In the genomic region with DNA sequence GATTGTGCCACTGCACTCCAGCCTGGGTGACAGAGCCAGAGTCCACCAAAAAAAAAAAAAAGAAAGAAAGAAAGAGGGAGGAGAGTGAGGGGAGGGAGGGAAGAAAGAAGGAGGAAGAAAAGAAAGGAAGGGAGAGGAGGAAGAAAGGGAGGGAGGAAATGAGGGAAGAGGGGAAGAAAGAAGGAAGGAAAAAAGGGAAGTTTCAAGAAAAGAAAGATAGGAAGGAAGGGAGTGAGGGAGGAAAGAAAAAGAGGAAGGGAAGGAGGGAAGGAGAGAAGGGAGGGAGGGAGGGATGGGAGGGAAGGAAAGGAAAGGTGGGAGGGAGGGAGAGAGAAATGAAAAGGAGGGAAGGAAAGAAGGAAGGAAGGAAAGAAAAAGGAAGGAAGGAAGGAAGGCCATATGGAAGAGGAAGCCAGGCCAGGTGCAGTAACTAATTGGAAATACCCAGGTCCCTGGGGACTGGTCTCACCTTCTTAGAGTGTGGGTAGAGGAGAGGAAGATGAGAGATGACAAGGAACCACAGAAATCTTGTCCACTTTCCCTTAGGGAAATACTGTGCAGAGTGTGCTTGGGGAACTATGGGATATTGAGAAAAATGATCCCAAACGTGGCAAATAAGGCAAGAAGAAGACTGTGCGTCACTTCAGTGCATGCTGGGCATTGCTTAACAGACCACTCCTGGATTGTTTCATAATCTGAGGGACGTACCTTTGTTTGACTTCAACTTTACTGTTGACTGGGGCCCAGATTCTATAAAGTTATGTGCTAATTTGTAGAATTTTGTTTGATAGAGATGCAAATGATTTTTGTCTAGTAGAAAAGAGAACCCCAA, we compare ENCODE assay signal across 18 cellular contexts. TPM values are rescaled to one million over a fixed set of nuclear protein-coding genes. Genes with fewer than 3 reads are reported as not detected.
DNase-seq lines count a peak whose midpoint lies in the region; ATAC-seq, FAIRE-seq and TF ChIP-seq lines count a peak whose summit lies in the region.
"Had no signal": no experiment of that assay in that cellular context is flagged by ENCODE, and none has a peak within 500 bp of the region (broad histone marks: within the 10 kb centered on the region; RNA-seq: fewer than 3 reads in every experiment).

No MANE protein-coding gene starts in this region.

- 17% methylated on average over 3 of the region's 3 CpGs for WGBS in K562 (ENCODE audit: insufficient coverage, low coverage, missing lambda C conversion rate)

- H3K9me1 ChIP-seq in K562 (ENCODE audit: control insufficient read depth, insufficient read depth, low read length): no peaks in the 10 kb centered on the region

- H3K9me3 Mint-ChIP-seq in naive B cell: peaks cover 0 to 9% (median 0%) of the 10 kb centered on the region in 7 donors
- H3K9me3 Mint-ChIP-seq: GM23338 had no signal

- TF ChIP-seq POLR2A in GM12891 (IDR thresholded peaks at IDR 0.05; ENCODE audit: low read depth, low read length): no peak
- TF ChIP-seq POLR2A in K562 (conservative IDR thresholded peaks at IDR 0.05): no peak

- no peak overlapping the region for H3K4me3 Mint-ChIP-seq in naive B cell
- H3K4me3 Mint-ChIP-seq: CD8-positive, alpha-beta T cell; GM23338 had no signal

- ATAC-seq in GM21529 (IDR thresholded peaks at IDR 0.05; ENCODE audit: unreplicated experiment) (peak; percentile 41), K562 (no peak), naive B cell (ENCODE audit: low read depth in 2 of 2) (peak; percentile 36 to 37), GM18498 (IDR thresholded peaks at IDR 0.05; ENCODE audit: unreplicated experiment) (no peak)
- ATAC-seq: CD8-positive, alpha-beta T cell; GM23338 had no signal

- H3K27ac Mint-ChIP-seq in naive B cell: no peak overlapping the region
- H3K27ac Mint-ChIP-seq: CD8-positive, alpha-beta T cell; GM23338 had no signal

- CTCF ChIA-PET in K562 (lab: Yijun Ruan, JAX; ENCODE audit: low intra/inter-chr PET ratio): no interaction called here

- no peaks in the 10 kb centered on the region for H4K20me1 ChIP-seq in K562 (replicated peaks; ENCODE audit: control insufficient read depth, insufficient read depth, low read length)

- no peak for TF ChIP-seq CTCF in K562 (IDR thresholded peaks at IDR 0.05 in 2 of 3, conservative IDR thresholded peaks at IDR 0.05 in 1 of 3; ENCODE audit: insufficient read depth in 2 of 3, low read depth in 1 of 3, low read length in 3 of 3)

- no peaks in the 10 kb centered on the region for H3K79me2 ChIP-seq in K562 (ENCODE audit: control insufficient read depth, insufficient read depth, low read length)

- no peak overlapping the region for H2AFZ ChIP-seq in K562 (ENCODE audit: low read depth, low read length)
- H2AFZ ChIP-seq: GM23338 had no signal

- H3K4me3 ChIP-seq in K562: no peak overlapping the region
- H3K4me3 ChIP-seq: GM23338, SJCRH30 had no signal

- peaks cover 30 to 49% (median 32%) of the 10 kb centered on the region in 3 donors for H3K27me3 Mint-ChIP-seq in naive B cell

- TF ChIP-seq EP300 in K562 (IDR thresholded peaks at IDR 0.05; ENCODE audit: low read length): no peak

- POLR2A ChIA-PET in K562 (lab: Yijun Ruan, JAX): no interaction called here

- H3K27ac ChIP-seq in K562 (ENCODE audit: extremely low read depth, low read depth, low read length): no peak overlapping the region
- H3K27ac ChIP-seq: SJCRH30 had no signal

- peaks cover 7 to 13% (median 11%) of the 10 kb centered on the region in 3 donors for H3K4me1 Mint-ChIP-seq in naive B cell

- H3K27me3 ChIP-seq in K562 (ENCODE audit: control insufficient read depth in 2 of 2, insufficient read depth in 2 of 2, low read length in 2 of 2): no peaks in the 10 kb centered on the region; a peak in 2 of 5 replicates

- no peak for TF ChIP-seq RAD21 in K562 (CRISPR knock-in tag; conservative IDR thresholded peaks at IDR 0.05 in 1 of 2, IDR thresholded peaks at IDR 0.05 in 1 of 2)

- no TSS peak for BruUV-seq in K562 (replicated peaks; lab: Mats Ljungman, UMichigan)

- FAIRE-seq in GM12891 (lab: Jason Lieb, UNC) (no peak), K562 (lab: Jason Lieb, UNC) (no peak), frontal cortex (lab: Jason Lieb, UNC) (no peak)

- H3K9me3 ChIP-seq in K562 (replicated peaks; ENCODE audit: control insufficient read depth, insufficient read depth, low read depth, low read length): no peaks in the 10 kb centered on the region
- H3K9me3 ChIP-seq: SJCRH30 had no signal

- DNase-seq in GM12891 (ENCODE audit: insufficient read length, low spot score): no peak
- no peak for DNase-seq in K562 (ENCODE audit: extremely low read depth in 1 of 4, low spot score in 3 of 4)
- no peak for DNase-seq in naive B cell
- no peak for DNase-seq in frontal cortex (ENCODE audit: low spot score in 2 of 2)
- DNase-seq in AG08395 (ENCODE audit: low spot score): no peak
- DNase-seq: CD8-positive, alpha-beta T cell; GF-D8; Karpas-422; MM.1S; NCI-H1105; NCI-H1694 treated with DMSO at 0.1 percent for 48 hours; NCI-H2171; NCI-H446 treated with DMSO at 0.1 percent for 48 hours; RPMI8226; SJCRH30 had no signal

- H3K9ac ChIP-seq in K562 (ENCODE audit: insufficient read depth in 1 of 2, low read depth in 2 of 2, low read length in 2 of 2): no peak overlapping the region

- H3K36me3 Mint-ChIP-seq in naive B cell: peaks cover 0 to 12% of the 10 kb centered on the region in 2 donors
- H3K36me3 Mint-ChIP-seq: CD8-positive, alpha-beta T cell had no signal

- H3K4me2 ChIP-seq in K562 (ENCODE audit: insufficient read depth, low read length): no peak overlapping the region
- H3K4me2 ChIP-seq: GM23338 had no signal

- H3K36me3 ChIP-seq in K562 (ENCODE audit: control insufficient read depth, insufficient read depth, low read length): no peaks in the 10 kb centered on the region
- H3K36me3 ChIP-seq: SJCRH30 had no signal

- in situ Hi-C loops in K562 (cut with MboI): no loop called here

- H3K4me1 ChIP-seq in K562 (replicated peaks in 1 of 2; ENCODE audit: control insufficient read depth in 2 of 2, insufficient read depth in 2 of 2, low read length in 2 of 2): no peaks in the 10 kb centered on the region
- H3K4me1 ChIP-seq: SJCRH30 had no signal

- intact Hi-C loops in K562 (cut with micrococcal nuclease): no loop called here

TF ChIP-seq in GM12891, 5 proteins besides CTCF, POLR2A, EP300 and RAD21:
- TF ChIP-seq POLR2AphosphoS5 (IDR thresholded peaks at IDR 0.05; ENCODE audit: low read depth, low read length) (no peak), PAX5 (IDR thresholded peaks at IDR 0.05; ENCODE audit: insufficient read depth, low read length, severe bottlenecking) (no peak), POU2F2 (IDR thresholded peaks at IDR 0.05; ENCODE audit: low read depth, low read length) (no peak), SPI1 (IDR thresholded peaks at IDR 0.05; ENCODE audit: low read depth, low read length) (peak; percentile 29; the same call in 1 of the 2 replicates)

TF ChIP-seq in K562, 482 proteins besides CTCF, POLR2A, EP300 and RAD21:
- no peak for TF ChIP-seq KLF10 (CRISPR knock-in tag; IDR thresholded peaks at IDR 0.05)
- TF ChIP-seq PTBP1 (IDR thresholded peaks at IDR 0.05; ENCODE audit: low read depth, low read length): no peak
- no peak for TF ChIP-seq RUNX1 (IDR thresholded peaks at IDR 0.05; ENCODE audit: low read depth)
- TF ChIP-seq MYC (IDR thresholded peaks at IDR 0.05; ENCODE audit: low read depth, low read length): no peak
- no peak for TF ChIP-seq MYC (CRISPR knock-in tag; IDR thresholded peaks at IDR 0.05; ENCODE audit: borderline replicate concordance, low read depth)
- TF ChIP-seq CEBPG (CRISPR knock-in tag; IDR thresholded peaks at IDR 0.05): no peak
- TF ChIP-seq CEBPG (tag; conservative IDR thresholded peaks at IDR 0.05 in 1 of 2, IDR thresholded peaks at IDR 0.05 in 1 of 2): no peak
- TF ChIP-seq, protein P1, sequence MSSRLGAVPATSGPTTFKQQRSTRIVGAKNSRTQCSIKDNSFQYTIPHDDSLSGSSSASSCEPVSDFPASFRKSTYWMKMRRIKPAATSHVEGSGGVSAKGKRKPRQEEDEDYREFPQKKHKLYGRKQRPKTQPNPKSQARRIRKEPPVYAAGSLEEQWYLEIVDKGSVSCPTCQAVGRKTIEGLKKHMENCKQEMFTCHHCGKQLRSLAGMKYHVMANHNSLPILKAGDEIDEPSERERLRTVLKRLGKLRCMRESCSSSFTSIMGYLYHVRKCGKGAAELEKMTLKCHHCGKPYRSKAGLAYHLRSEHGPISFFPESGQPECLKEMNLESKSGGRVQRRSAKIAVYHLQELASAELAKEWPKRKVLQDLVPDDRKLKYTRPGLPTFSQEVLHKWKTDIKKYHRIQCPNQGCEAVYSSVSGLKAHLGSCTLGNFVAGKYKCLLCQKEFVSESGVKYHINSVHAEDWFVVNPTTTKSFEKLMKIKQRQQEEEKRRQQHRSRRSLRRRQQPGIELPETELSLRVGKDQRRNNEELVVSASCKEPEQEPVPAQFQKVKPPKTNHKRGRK (tag; IDR thresholded peaks at IDR 0.05): peak; percentile 74
- no peak for TF ChIP-seq SOX6 (IDR thresholded peaks at IDR 0.05)
- peak; percentile 51; the same call in 1 of the 2 replicates for TF ChIP-seq MTA1 (IDR thresholded peaks at IDR 0.05; ENCODE audit: borderline replicate concordance)

RNA-seq across cellular contexts. Expression of a gene that starts 15.1 kb away (rescaled TPM):
- 33.4 TPM for polyA plus RNA-seq in GM12891 (2012; ENCODE audit: low read depth, missing spikeins)
- total RNA-seq in K562 (2011; cell fraction: chromatin; rRNA removed; ENCODE audit: low replicate concordance): 26.4 and 69.6 TPM in 2 replicates
- total RNA-seq in K562 (2011; cell fraction: nucleolus; rRNA removed): 19.0 and 20.7 TPM in 2 replicates
- 45.6 and 81.2 TPM in 2 replicates for total RNA-seq in K562 (2011; cell fraction: nucleoplasm; rRNA removed)
- 20.8 TPM in 2 replicates for total RNA-seq in K562 (2014; rRNA removed)
- 54.1 and 59.2 TPM in 2 replicates for total RNA-seq in K562 (2014; rRNA removed; fragmentation: Illumina TruSeq; extraction: Trizol)
- 44.7 and 44.8 TPM in 2 replicates for total RNA-seq in K562 (2015; rRNA removed; fragmentation: Illumina TruSeq; extraction: Trizol)
- 95.7 and 109 TPM in 2 replicates for total RNA-seq in K562 (2021)
- polyA plus RNA-seq in K562 (2011; rRNA removed): 48.1 and 61.2 TPM in 2 replicates
- polyA plus RNA-seq in K562 (2011; cell fraction: cytosol; rRNA removed): 29.2 and 61.7 TPM in 2 replicates
- 33.6 and 40.3 TPM in 2 replicates for polyA plus RNA-seq in K562 (2011; cell fraction: nucleus; rRNA removed)
- 62.6 and 118 TPM in 2 replicates for polyA plus RNA-seq in K562 (2012)
- polyA plus RNA-seq in K562 (2014; fragmentation: Illumina TruSeq; extraction: Trizol): 90.0 and 97.7 TPM in 2 replicates
- polyA plus RNA-seq in K562 (2014; fragmentation: Nextera tagmentation; extraction: Ambion mirVana): 10 to 100 TPM; 23.4 to 25.2 TPM
- polyA plus RNA-seq in K562 (2014; rRNA removed): 35.4 and 42.8 TPM in 2 replicates
- 131 and 140 TPM in 2 replicates for polyA minus RNA-seq in K562 (2011; rRNA and poly(A)+ RNA removed)
- polyA minus RNA-seq in K562 (2011; cell fraction: cytosol; rRNA and poly(A)+ RNA removed): 65.1 and 66.0 TPM in 2 replicates
- 13.7 and 24.1 TPM in 2 replicates for polyA minus RNA-seq in K562 (2011; cell fraction: nucleus; rRNA and poly(A)+ RNA removed)
- 10 to 100 TPM in 3 of 6 donors, 1 to 10 TPM in 3; 5.9 to 12.2 (median 9.9) TPM for polyA plus RNA-seq in naive B cell (ENCODE audit: low read depth in 6 of 6)
- 17.9 TPM for total RNA-seq in frontal cortex

Comparison
In these comparisons a context has a peak if more than half of its experiments do, and no peak if none do; other contexts are left out.
1. ATAC-seq: peak in GM21529 (single experiment) and naive B cell (2 of 2); none in K562 (single experiment) and GM18498 (single experiment).